ENCODE assay signal across 11 cellular contexts in the genomic region with DNA sequence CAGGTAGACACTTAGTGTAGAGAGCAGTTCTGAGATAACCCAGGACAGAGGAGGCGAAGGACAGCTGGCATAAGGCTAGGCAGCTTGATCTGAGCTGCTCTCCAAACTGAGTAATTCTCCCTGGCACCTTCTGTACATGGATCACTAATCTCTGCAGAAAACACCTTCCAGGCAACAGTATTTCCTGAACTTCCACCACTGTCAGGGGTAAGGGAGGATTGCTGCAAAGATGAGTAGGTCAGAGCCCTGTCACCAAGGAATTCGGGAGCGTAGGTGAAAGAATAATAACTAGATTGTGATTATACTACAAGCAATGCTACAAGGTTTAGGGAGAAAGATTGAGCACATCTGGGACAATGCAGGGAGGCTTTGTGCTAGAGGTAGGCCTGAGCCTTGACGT. TPM values are rescaled to one million over a fixed set of nuclear protein-coding genes. Genes with fewer than 3 reads are reported as not detected.
A peak's percentile ranks its signal among the peaks of the same experiment; 100 is the strongest.
DNase-seq lines count a peak whose midpoint lies in the region; ATAC-seq and TF ChIP-seq lines count a peak whose summit lies in the region.
"Had no signal": no experiment of that assay in that cellular context is flagged by ENCODE, and none has a peak within 500 bp of the region (broad histone marks: within the 10 kb centered on the region; RNA-seq: fewer than 3 reads in every experiment).

No MANE protein-coding gene starts in this region.

- TF ChIP-seq CTCF in left ventricle myocardium inferior (IDR thresholded peaks at IDR 0.05; ENCODE audit: borderline replicate concordance) (no peak), heart right ventricle (IDR thresholded peaks at IDR 0.05) (no peak), brain microvascular endothelial cell (IDR thresholded peaks at IDR 0.05; ENCODE audit: low read depth, low read length, missing control alignments) (no peak), lower lobe of right lung (IDR thresholded peaks at IDR 0.05) (no peak), vagina (IDR thresholded peaks at IDR 0.05) (no peak)

- H3K9me3 ChIP-seq in left ventricle myocardium inferior (replicated peaks) (no peaks in the 10 kb centered on the region), heart right ventricle (no peaks in the 10 kb centered on the region), lower lobe of right lung (no peaks in the 10 kb centered on the region), vagina (no peaks in the 10 kb centered on the region)
- H3K9me3 ChIP-seq: thyroid gland had no signal

- TF ChIP-seq POLR2A in vagina (IDR thresholded peaks at IDR 0.05), result no peak

- H3K27ac ChIP-seq in left ventricle myocardium inferior (replicated peaks) (no peak overlapping the region), heart right ventricle (peak overlapping the region in 2 of 10 donors; percentile 87 to 93), brain microvascular endothelial cell (no peak overlapping the region), lower lobe of right lung (peak overlapping the region; percentile 41), vagina (peak overlapping the region; percentile 72)

- peak overlapping the region; percentile 99 for H3K4me3 ChIP-seq in left ventricle myocardium inferior
- peak overlapping the region in 5 of 10 donors; percentile 88 to 99 (median 98) for H3K4me3 ChIP-seq in heart right ventricle
- H3K4me3 ChIP-seq in brain microvascular endothelial cell (ENCODE audit: low read depth, low read length), result peak overlapping the region; percentile 100
- peak overlapping the region; percentile 100 for H3K4me3 ChIP-seq in lower lobe of right lung
- H3K4me3 ChIP-seq in vagina, result peak overlapping the region; percentile 86 to 87

- intact Hi-C loops in left ventricle myocardium inferior (cut with micrococcal nuclease), result no loop called here
- intact Hi-C loops in heart right ventricle (cut with DNase I), result no loop called here
- intact Hi-C loops in lower lobe of right lung (cut with DNase I), result no loop called here
- intact Hi-C loops in vagina (cut with DNase I), result no loop called here

- H3K36me3 ChIP-seq in left ventricle myocardium inferior, result peaks cover 17% of the 10 kb centered on the region
- peaks cover 0 to 39% (median 0%) of the 10 kb centered on the region in 9 donors for H3K36me3 ChIP-seq in heart right ventricle
- peaks cover 11% of the 10 kb centered on the region for H3K36me3 ChIP-seq in brain microvascular endothelial cell (replicated peaks)
- peaks cover 4% of the 10 kb centered on the region for H3K36me3 ChIP-seq in lower lobe of right lung
- H3K36me3 ChIP-seq in vagina, result no peaks in the 10 kb centered on the region
- H3K36me3 ChIP-seq: thyroid gland had no signal

- WGBS in heart right ventricle, 2 donors, result 89 to 95% methylated on average over 4 of the region's 4 CpGs

- H3K27me3 ChIP-seq in left ventricle myocardium inferior (ENCODE audit: low read depth) (no peaks in the 10 kb centered on the region), heart right ventricle (no peaks in the 10 kb centered on the region), brain microvascular endothelial cell (replicated peaks) (no peaks in the 10 kb centered on the region), lower lobe of right lung (ENCODE audit: low read depth) (no peaks in the 10 kb centered on the region), vagina (no peaks in the 10 kb centered on the region)
- H3K27me3 ChIP-seq: thyroid gland had no signal

- peaks cover 62% of the 10 kb centered on the region for H3K4me1 ChIP-seq in left ventricle myocardium inferior
- H3K4me1 ChIP-seq in heart right ventricle, result peaks cover 17 to 69% (median 39%) of the 10 kb centered on the region in 9 donors
- peaks cover 47% of the 10 kb centered on the region for H3K4me1 ChIP-seq in lower lobe of right lung
- H3K4me1 ChIP-seq in vagina, result peaks cover 54% of the 10 kb centered on the region

- in situ Hi-C loops in brain microvascular endothelial cell (cut with HindIII; ENCODE audit: low pct_ligation_motif_present, low sequenced_read_pairs), result no loop called here

- ATAC-seq in heart right ventricle, result no peak
- ATAC-seq in lower lobe of right lung, result no peak
- ATAC-seq in GM19467 (IDR thresholded peaks at IDR 0.05; ENCODE audit: unreplicated experiment), result no peak
- ATAC-seq: naive thymus-derived CD8-positive, alpha-beta T cell; T-cell had no signal

- DNase-seq in left ventricle myocardium inferior (no peak), heart right ventricle (no peak), brain microvascular endothelial cell (no peak), lower lobe of right lung (no peak), vagina (ENCODE audit: extremely low spot score in 2 of 2) (no peak), activated gamma-delta T cell (lab: John Stamatoyannopoulos, UW) (no peak)
- no peak for DNase-seq in stimulated activated CD4-positive, alpha-beta T cell treated with anti-CD3 and anti-CD28 coated beads, Interleukin-4, amount 100 ng/mL, for 1 hour
- DNase-seq: naive thymus-derived CD8-positive, alpha-beta T cell; T-cell had no signal

RNA-seq across cellular contexts. Expression of a gene that starts 1.9 kb away (rescaled TPM):
- 39.0 TPM for total RNA-seq in left ventricle myocardium inferior
- 10 to 100 TPM; 27.5 to 71.6 (median 33.5) TPM for total RNA-seq in heart right ventricle
- polyA plus RNA-seq in heart right ventricle, result 100 to 1,000 TPM in 1 of 2 donors, 10 to 100 TPM in 1; 65.1 to 102 TPM
- total RNA-seq in lower lobe of right lung, result 134 TPM
- 77.8 TPM for total RNA-seq in vagina

RNA-seq across cellular contexts. Expression of a gene that starts 41.1 kb away (rescaled TPM):
- total RNA-seq in left ventricle myocardium inferior (1.5 TPM), heart right ventricle (1 to 10 TPM in 7 of 10 donors, under 1 TPM in 3; 0.60 to 3.4 (median 1.3) TPM), lower lobe of right lung (2.3 TPM), vagina (4.4 TPM)
- polyA plus RNA-seq in heart right ventricle, result 1 to 10 TPM; 3.9 to 7.2 TPM
- total RNA-seq: naive thymus-derived CD8-positive, alpha-beta T cell; T-cell had no signal
- polyA plus RNA-seq: naive thymus-derived CD8-positive, alpha-beta T cell had no signal

RNA-seq across cellular contexts. Expression of a gene that starts 41.2 kb away (rescaled TPM):
- total RNA-seq in left ventricle myocardium inferior, result not detected
- total RNA-seq in heart right ventricle, result 1 to 10 TPM in 2 of 10 donors, not detected in 8; 1.5 to 3.1 TPM
- 1 to 10 TPM in 1 of 2 donors, under 1 TPM in 1; 0.13 to 1.5 TPM for polyA plus RNA-seq in heart right ventricle
- total RNA-seq in lower lobe of right lung, result not detected
- total RNA-seq in vagina, result not detected
- total RNA-seq: naive thymus-derived CD8-positive, alpha-beta T cell; T-cell; thyroid gland had no signal
- polyA plus RNA-seq: naive thymus-derived CD8-positive, alpha-beta T cell had no signal

Comparison
In these comparisons a context has a peak if more than half of its experiments do, and no peak if none do; other contexts are left out.
1. H3K27ac ChIP-seq: peak in lower lobe of right lung (single experiment) and vagina (single experiment); none in left ventricle myocardium inferior (single experiment) and brain microvascular endothelial cell (single experiment).